ENCODE assay signal across 10 cellular contexts in genomic region chr3:136109499-136109898, GRCh38.
A peak's percentile ranks its signal among the peaks of the same experiment; 100 is the strongest.
DNase-seq lines count a peak whose midpoint lies in the region; ATAC-seq, FAIRE-seq and TF ChIP-seq lines count a peak whose summit lies in the region.
"Had no signal": no experiment of that assay in that cellular context is flagged by ENCODE, and none has a peak within 500 bp of the region (broad histone marks: within the 10 kb centered on the region; RNA-seq: fewer than 3 reads in every experiment).

No MANE protein-coding gene starts in this region.

- intact Hi-C loops in GM12878 (cut with micrococcal nuclease; ENCODE audit: unreplicated experiment), result no loop called here

- no peaks in the 10 kb centered on the region for H3K36me3 ChIP-seq in GM12878 (ENCODE audit: control insufficient read depth in 2 of 2, insufficient read depth in 2 of 2, low read length in 1 of 2)
- H3K36me3 ChIP-seq in small intestine (ENCODE audit: control insufficient read depth in 2 of 2, insufficient read depth in 2 of 2, low read length in 2 of 2), result no peaks in the 10 kb centered on the region

- SMC1A ChIA-PET in GM12878 (lab: Charles Lee; ENCODE audit: uncharacterized antibody, unreplicated experiment), result interaction anchor here (0.6 to 1.5 kb wide), 4 partner anchors 63 to 1093 kb away, joined by 3 read pairs; no protein-coding TSS in a partner anchor

- H2AFZ ChIP-seq in GM12878 (ENCODE audit: control insufficient read depth, low read depth, low read length), result no peak overlapping the region

- no peaks in the 10 kb centered on the region for H3K79me2 ChIP-seq in GM12878 (ENCODE audit: control insufficient read depth, insufficient read depth, low read length)

- H3K27ac ChIP-seq in GM12878 (ENCODE audit: control insufficient read depth, insufficient read depth) (no peak overlapping the region), small intestine (ENCODE audit: low read depth in 1 of 2, low read length in 1 of 2) (no peak overlapping the region)

- peak overlapping the region; percentile 57 for H3K4me2 ChIP-seq in GM12878 (ENCODE audit: control insufficient read depth, insufficient read depth)

- no peaks in the 10 kb centered on the region for H4K20me1 ChIP-seq in GM12878 (ENCODE audit: control insufficient read depth, insufficient read depth)

- TF ChIP-seq RAD21 in GM12878 (IDR thresholded peaks at IDR 0.05; ENCODE audit: insufficient read depth, low read depth, low read length), result no peak

- H3K4me1 ChIP-seq in GM12878 (ENCODE audit: control insufficient read depth, insufficient read depth, low read length), result peaks cover 10% of the 10 kb centered on the region; the same call in 1 of the 2 replicates
- H3K4me1 ChIP-seq in small intestine (ENCODE audit: control insufficient read depth in 2 of 2, insufficient read depth in 1 of 2, low read depth in 1 of 2, low read length in 1 of 2), result no peaks in the 10 kb centered on the region

- peak; percentile 87 for ATAC-seq in GM18873 (IDR thresholded peaks at IDR 0.05; ENCODE audit: low FRiP score, unreplicated experiment)
- peak; percentile 97 for ATAC-seq in GM21529 (IDR thresholded peaks at IDR 0.05; ENCODE audit: unreplicated experiment)
- peak; percentile 90 for ATAC-seq in HG03103 (IDR thresholded peaks at IDR 0.05; ENCODE audit: low read depth, unreplicated experiment)
- ATAC-seq in GM12878, result peak; percentile 98
- ATAC-seq: natural killer cell had no signal

- peaks cover 0 to 2% of the 10 kb centered on the region in 2 experiments; a peak in 1 of 4 replicates for H3K27me3 ChIP-seq in GM12878 (replicated peaks in 1 of 2; ENCODE audit: control insufficient read depth in 2 of 2, insufficient read depth in 2 of 2, low read length in 1 of 2)
- no peaks in the 10 kb centered on the region for H3K27me3 ChIP-seq in small intestine (ENCODE audit: control insufficient read depth in 2 of 2, insufficient read depth in 2 of 2, low read length in 2 of 2)

- no peak for TF ChIP-seq EP300 in GM12878 (IDR thresholded peaks at IDR 0.05; ENCODE audit: borderline replicate concordance in 1 of 2, control insufficient read depth in 1 of 2, low read depth in 2 of 2, low read length in 2 of 2)

- no TSS peak for BruUV-seq in GM12878 (replicated peaks; lab: Mats Ljungman, UMichigan)

- TF ChIP-seq CTCF in GM12878 (IDR thresholded peaks at IDR 0.05 in 2 of 3, conservative IDR thresholded peaks at IDR 0.05 in 1 of 3; ENCODE audit: control insufficient read depth in 2 of 3, extremely low read depth in 1 of 3, insufficient read depth in 1 of 3, low read depth in 3 of 3, low read length in 3 of 3), result no peak

- H3K9me3 ChIP-seq in GM12878 (replicated peaks; ENCODE audit: control insufficient read depth, insufficient read depth, low read length) (no peaks in the 10 kb centered on the region; the same call in 2 of the 3 replicates), small intestine (ENCODE audit: control insufficient read depth, low read depth) (no peaks in the 10 kb centered on the region)

- CTCF ChIA-PET in GM12878 (lab: Yijun Ruan, JAX), result interaction anchor here (0.8 to 0.9 kb wide), 2 partner anchors 10 to 35 kb away, joined by 3 read pairs; no protein-coding TSS in a partner anchor

- in situ Hi-C loops in GM12878 (cut with MboI), result no loop called here

- DNase-seq in GM12878 (ENCODE audit: low read depth, low spot score), result no peak
- DNase-seq in AML-193 (lab: John Stamatoyannopoulos, UW), result no peak
- no peak for DNase-seq in NOMO-1 treated with DMSO at 0.1 percent for 48 hours (lab: John Stamatoyannopoulos, UW; ENCODE audit: unreplicated experiment)
- DNase-seq in small intestine, result no peak
- DNase-seq: DMS 273 treated with DMSO at 0.1 percent for 48 hours, natural killer cell had no signal

- H3K4me3 ChIP-seq in GM12878 (no peak overlapping the region), small intestine (ENCODE audit: low read depth in 1 of 2, low read length in 2 of 2) (no peak overlapping the region)

- no peak for TF ChIP-seq POLR2A in GM12878 (IDR thresholded peaks at IDR 0.05; ENCODE audit: low read depth, low read length)

- WGBS in GM12878 (ENCODE audit: insufficient coverage, insufficient replicate concordance, low lambda C conversion rate, missing lambda C conversion rate), result 0% methylated on average over 1 of the region's 1 CpG
- whole genome bisulfite sequencing in small intestine, 3 donors, result 77 to 87% (median 79%) methylated on average over 1 of the region's 1 CpG

- RAD21 ChIA-PET in GM12878 (lab: Charles Lee; ENCODE audit: unreplicated experiment), result interaction anchor here (0.8 to 1.3 kb wide), 2 partner anchors 83 to 89 kb away, joined by 3 read pairs; no protein-coding TSS in a partner anchor

- H3K9ac ChIP-seq in GM12878 (ENCODE audit: control insufficient read depth, insufficient read depth, low read length), result no peak overlapping the region

- FAIRE-seq in GM12878 (lab: Jason Lieb, UNC) (peak; percentile 70), small intestine (lab: Jason Lieb, UNC) (no peak)
- FAIRE-seq: H1 had no signal

- POLR2A ChIA-PET in GM12878 (lab: Charles Lee), result no interaction called here

TF ChIP-seq in GM12878, 131 proteins besides CTCF, POLR2A, EP300 and RAD21 (continues in another document):
- no peak for TF ChIP-seq TCF12 (IDR thresholded peaks at IDR 0.05; ENCODE audit: low read depth, low read length)
- TF ChIP-seq NFIC (IDR thresholded peaks at IDR 0.05; ENCODE audit: low read depth, low read length), result peak; percentile 90
- peak; percentile 80 for TF ChIP-seq MTA2 (IDR thresholded peaks at IDR 0.05; ENCODE audit: low read depth)
- TF ChIP-seq SUZ12 (IDR thresholded peaks at IDR 0.05; ENCODE audit: unreplicated experiment), result no peak
- TF ChIP-seq SPI1 (IDR thresholded peaks at IDR 0.05; ENCODE audit: borderline replicate concordance, insufficient read depth, low read depth, low read length), result no peak
- TF ChIP-seq FOXM1 (IDR thresholded peaks at IDR 0.05; ENCODE audit: low read depth, low read length), result peak; percentile 65; the same call in 1 of the 2 replicates
- TF ChIP-seq, protein P1, sequence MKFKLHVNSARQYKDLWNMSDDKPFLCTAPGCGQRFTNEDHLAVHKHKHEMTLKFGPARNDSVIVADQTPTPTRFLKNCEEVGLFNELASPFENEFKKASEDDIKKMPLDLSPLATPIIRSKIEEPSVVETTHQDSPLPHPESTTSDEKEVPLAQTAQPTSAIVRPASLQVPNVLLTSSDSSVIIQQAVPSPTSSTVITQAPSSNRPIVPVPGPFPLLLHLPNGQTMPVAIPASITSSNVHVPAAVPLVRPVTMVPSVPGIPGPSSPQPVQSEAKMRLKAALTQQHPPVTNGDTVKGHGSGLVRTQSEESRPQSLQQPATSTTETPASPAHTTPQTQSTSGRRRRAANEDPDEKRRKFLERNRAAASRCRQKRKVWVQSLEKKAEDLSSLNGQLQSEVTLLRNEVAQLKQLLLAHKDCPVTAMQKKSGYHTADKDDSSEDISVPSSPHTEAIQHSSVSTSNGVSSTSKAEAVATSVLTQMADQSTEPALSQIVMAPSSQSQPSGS (IDR thresholded peaks at IDR 0.05; ENCODE audit: low read length), result peak; percentile 48; the same call in 1 of the 2 replicates
- TF ChIP-seq ZNF24 (IDR thresholded peaks at IDR 0.05), result 0 out of 2 replicates have a peak, but pooled peaks have one; percentile 11
- 0 out of 2 replicates have a peak, but pooled peaks have one; percentile 21 for TF ChIP-seq CREM (IDR thresholded peaks at IDR 0.05; ENCODE audit: low read depth)
- peak; percentile 95 for TF ChIP-seq RUNX3 (IDR thresholded peaks at IDR 0.05; ENCODE audit: low read length)
- peak; percentile 68; the same call in 1 of the 2 replicates for TF ChIP-seq RELB (IDR thresholded peaks at IDR 0.05; ENCODE audit: low read depth)
- peak in 1 of 2 experiments; percentile 9; a peak in 1 of 4 replicates for TF ChIP-seq BHLHE40 (IDR thresholded peaks at IDR 0.05; ENCODE audit: borderline replicate concordance in 1 of 2, low read depth in 2 of 2, low read length in 1 of 2)
- no peak for TF ChIP-seq NBN (IDR thresholded peaks at IDR 0.05)
- TF ChIP-seq DPF2 (IDR thresholded peaks at IDR 0.05), result peak; percentile 71; the same call in 1 of the 2 replicates
- TF ChIP-seq ATF7 (IDR thresholded peaks at IDR 0.05; ENCODE audit: low read depth), result peak; percentile 47; the same call in 1 of the 2 replicates
- peak; percentile 95 for TF ChIP-seq TCF7 (IDR thresholded peaks at IDR 0.05; ENCODE audit: borderline replicate concordance)
- TF ChIP-seq CBFB (IDR thresholded peaks at IDR 0.05; ENCODE audit: low read depth), result 0 out of 2 replicates have a peak, but pooled peaks have one; percentile 63
